22 cellular contexts compared by ENCODE assay signal in genomic region chr4:28787947-28788346, GRCh38.
DNase-seq lines count a peak whose midpoint lies in the region; ATAC-seq and TF ChIP-seq lines count a peak whose summit lies in the region.
"Had no signal": no experiment of that assay in that cellular context is flagged by ENCODE, and none has a peak within 500 bp of the region (broad histone marks: within the 10 kb centered on the region; RNA-seq: fewer than 3 reads in every experiment).

No MANE protein-coding gene starts in this region.

- POLR2A ChIA-PET in PC-3 (lab: Charles Lee; ENCODE audit: unreplicated experiment), result interaction anchor here (0.6 kb wide), 1 partner anchor 231 kb away, joined by 5 read pairs; no protein-coding TSS in a partner anchor

- H3K4me3 Mint-ChIP-seq in progenitor cell of endocrine pancreas (ENCODE audit: low read depth), result no peak overlapping the region
- H3K4me3 Mint-ChIP-seq: CD14-positive monocyte; CD4-positive, alpha-beta T cell; CD8-positive, alpha-beta memory T cell had no signal

- WGBS in smooth muscle cell (ENCODE audit: low lambda C conversion rate), result 81% methylated on average over 2 of the region's 2 CpGs

- H3K9me2 ChIP-seq in PC-3 (replicated peaks; ENCODE audit: low read length), result no peaks in the 10 kb centered on the region

- H4K20me1 ChIP-seq in KMS-11 (ENCODE audit: insufficient read depth) (no peaks in the 10 kb centered on the region), PC-3 (ENCODE audit: low read length) (no peaks in the 10 kb centered on the region), smooth muscle cell (ENCODE audit: low read depth) (no peaks in the 10 kb centered on the region)
- H4K20me1 ChIP-seq: BLaER1 treated with 17β-estradiol and CSF1 and Interleukin-3, amounts not matched to agents 10 nM and 100 nM had no signal

- H3K4me3 ChIP-seq in ACC112 (ENCODE audit: low read depth, low read length) (no peak overlapping the region), KMS-11 (IDR thresholded peaks at IDR 0.05; ENCODE audit: insufficient read depth, low read depth, low read length) (no peak overlapping the region), PC-3 (ENCODE audit: low read length) (no peak overlapping the region), smooth muscle cell (no peak overlapping the region)
- H3K4me3 ChIP-seq: BLaER1 treated with 17β-estradiol and CSF1 and Interleukin-3, amounts not matched to agents 10 nM and 100 nM; GM12878; HAP-1 had no signal

- no peaks in the 10 kb centered on the region for H3K4me1 ChIP-seq in ACC112 (ENCODE audit: control insufficient read depth, insufficient read depth, low read length, unreplicated experiment)
- H3K4me1 ChIP-seq in KMS-11 (ENCODE audit: low read depth, poor library complexity, severe bottlenecking), result peaks cover 13% of the 10 kb centered on the region
- H3K4me1 ChIP-seq in PC-3 (ENCODE audit: insufficient read depth, low read length), result no peaks in the 10 kb centered on the region
- no peaks in the 10 kb centered on the region for H3K4me1 ChIP-seq in smooth muscle cell (ENCODE audit: low read depth)
- H3K4me1 ChIP-seq: BE2C; BLaER1 treated with 17β-estradiol and CSF1 and Interleukin-3, amounts not matched to agents 10 nM and 100 nM had no signal

- no peaks in the 10 kb centered on the region for H3F3A ChIP-seq in PC-3 (ENCODE audit: low read length, unreplicated experiment)
- no peaks in the 10 kb centered on the region for H3F3A ChIP-seq in smooth muscle cell (ENCODE audit: low read depth)

- H3K9me3 ChIP-seq in PC-3 (ENCODE audit: low read length) (no peaks in the 10 kb centered on the region), smooth muscle cell (replicated peaks; ENCODE audit: low read depth) (no peaks in the 10 kb centered on the region)
- H3K9me3 ChIP-seq: BE2C; BLaER1 treated with 17β-estradiol and CSF1 and Interleukin-3, amounts not matched to agents 10 nM and 100 nM; HAP-1 had no signal

- H3K9me3 Mint-ChIP-seq in progenitor cell of endocrine pancreas (ENCODE audit: low read depth), result no peaks in the 10 kb centered on the region
- H3K9me3 Mint-ChIP-seq: CD14-positive monocyte had no signal

- H3K36me3 ChIP-seq in ACC112 (ENCODE audit: insufficient read depth, low read length) (no peaks in the 10 kb centered on the region), KMS-11 (ENCODE audit: insufficient read depth) (no peaks in the 10 kb centered on the region), PC-3 (ENCODE audit: low read depth, low read length) (no peaks in the 10 kb centered on the region), smooth muscle cell (ENCODE audit: low read depth) (no peaks in the 10 kb centered on the region)
- H3K36me3 ChIP-seq: BE2C; BLaER1 treated with 17β-estradiol and CSF1 and Interleukin-3, amounts not matched to agents 10 nM and 100 nM; HAP-1 had no signal

- DNase-seq in PC-3 (no peak), smooth muscle cell (lab: John Stamatoyannopoulos, UW; ENCODE audit: unreplicated experiment) (no peak), omental fat pad (ENCODE audit: low spot score) (no peak), progenitor cell of endocrine pancreas (ENCODE audit: low spot score, unreplicated experiment) (no peak)
- DNase-seq: ACHN; AML-193; BE2C; CD4-positive, alpha-beta T cell; CD8-positive, alpha-beta memory T cell; DMS 273 treated with DMSO at 0.1 percent for 48 hours; DMS79; EL; GDM1; GOT3 had no signal

- intact Hi-C loops in PC-3 (cut with micrococcal nuclease), result no loop called here

- no peak overlapping the region for H3K9ac ChIP-seq in KMS-11
- H3K9ac ChIP-seq in PC-3 (ENCODE audit: low read length), result no peak overlapping the region
- H3K9ac ChIP-seq in smooth muscle cell (ENCODE audit: low read depth), result no peak overlapping the region
- H3K9ac ChIP-seq: BLaER1 treated with 17β-estradiol and CSF1 and Interleukin-3, amounts not matched to agents 10 nM and 100 nM had no signal

- no peak for TF ChIP-seq CTCF in KMS-11 (conservative IDR thresholded peaks at IDR 0.05; ENCODE audit: low read depth, low read length)
- no peak for TF ChIP-seq CTCF in PC-3 (conservative IDR thresholded peaks at IDR 0.05; ENCODE audit: low read depth, low read length)
- no peak for TF ChIP-seq CTCF in smooth muscle cell (IDR thresholded peaks at IDR 0.05; ENCODE audit: borderline replicate concordance, insufficient read depth, poor library complexity, severe bottlenecking)
- no peak for TF ChIP-seq CTCF in omental fat pad (IDR thresholded peaks at IDR 0.05)
- no peak for TF ChIP-seq CTCF in progenitor cell of endocrine pancreas (IDR thresholded peaks at IDR 0.05; ENCODE audit: unreplicated experiment)

- H3K27me3 ChIP-seq in ACC112 (ENCODE audit: insufficient read depth, low read length) (no peaks in the 10 kb centered on the region), KMS-11 (ENCODE audit: insufficient read depth, low read depth) (no peaks in the 10 kb centered on the region), PC-3 (ENCODE audit: low read length) (no peaks in the 10 kb centered on the region), smooth muscle cell (ENCODE audit: low read depth) (no peaks in the 10 kb centered on the region)
- H3K27me3 ChIP-seq: BE2C; BLaER1 treated with 17β-estradiol and CSF1 and Interleukin-3, amounts not matched to agents 10 nM and 100 nM had no signal

- H3K79me2 ChIP-seq in ACC112 (ENCODE audit: control insufficient read depth, insufficient read depth, low read length, unreplicated experiment) (no peaks in the 10 kb centered on the region), KMS-11 (ENCODE audit: insufficient read depth, low read depth) (no peaks in the 10 kb centered on the region), PC-3 (ENCODE audit: low read length) (no peaks in the 10 kb centered on the region), smooth muscle cell (ENCODE audit: low read depth) (no peaks in the 10 kb centered on the region)

- no peaks in the 10 kb centered on the region for H3K27me3 Mint-ChIP-seq in progenitor cell of endocrine pancreas
- H3K27me3 Mint-ChIP-seq: CD4-positive, alpha-beta T cell; CD8-positive, alpha-beta memory T cell had no signal

- no peaks in the 10 kb centered on the region for H3K4me1 Mint-ChIP-seq in progenitor cell of endocrine pancreas (ENCODE audit: low read depth)
- H3K4me1 Mint-ChIP-seq: CD14-positive monocyte; CD8-positive, alpha-beta memory T cell had no signal

- BruUV-seq in PC-3 (replicated peaks; lab: Mats Ljungman, UMichigan), result no TSS peak

- ATAC-seq in PC-3, result no peak
- ATAC-seq in omental fat pad (ENCODE audit: low FRiP score), result no peak
- no peak for ATAC-seq in HG03342 (IDR thresholded peaks at IDR 0.05; ENCODE audit: unreplicated experiment)
- ATAC-seq: GM12878 had no signal

- no peaks in the 10 kb centered on the region for H3K36me3 Mint-ChIP-seq in progenitor cell of endocrine pancreas (ENCODE audit: insufficient read depth)
- H3K36me3 Mint-ChIP-seq: CD14-positive monocyte; CD8-positive, alpha-beta memory T cell had no signal

- H3K27ac ChIP-seq in ACC112 (ENCODE audit: low read depth, low read length), result no peak overlapping the region
- peak overlapping the region; percentile 49; the same call in 1 of the 2 replicates for H3K27ac ChIP-seq in KMS-11
- no peak overlapping the region for H3K27ac ChIP-seq in PC-3 (ENCODE audit: low read length)
- H3K27ac ChIP-seq in smooth muscle cell (ENCODE audit: low read depth), result no peak overlapping the region
- H3K27ac ChIP-seq: 22Rv1; BLaER1 treated with 17β-estradiol and CSF1 and Interleukin-3, amounts not matched to agents 10 nM and 100 nM had no signal

- H3K27ac Mint-ChIP-seq in progenitor cell of endocrine pancreas, result no peak overlapping the region
- H3K27ac Mint-ChIP-seq: CD14-positive monocyte; CD4-positive, alpha-beta T cell; CD8-positive, alpha-beta memory T cell had no signal

- H2AFZ ChIP-seq in ACC112 (ENCODE audit: low read length, unreplicated experiment), result peak overlapping the region; percentile 76
- H2AFZ ChIP-seq in KMS-11 (ENCODE audit: low read depth), result peak overlapping the region; percentile 8; the same call in 1 of the 2 replicates
- 0 out of 2 replicates have a peak overlapping the region, but pooled peaks have one; percentile 18 for H2AFZ ChIP-seq in PC-3 (ENCODE audit: low read length)
- peak overlapping the region; percentile 69 for H2AFZ ChIP-seq in smooth muscle cell (ENCODE audit: low read depth)

- H3K4me2 ChIP-seq in KMS-11 (peak overlapping the region; percentile 17), PC-3 (ENCODE audit: low read length) (no peak overlapping the region), smooth muscle cell (no peak overlapping the region)
- H3K4me2 ChIP-seq: BLaER1 treated with 17β-estradiol and CSF1 and Interleukin-3, amounts not matched to agents 10 nM and 100 nM had no signal

- CTCF ChIA-PET in PC-3 (lab: Charles Lee), result no interaction called here

Comparison
In these comparisons a context has a peak if more than half of its experiments do, and no peak if none do; other contexts are left out.
1. H2AFZ ChIP-seq: peak in every context shown above with its lines; median percentile 76 in ACC112; 69 in smooth muscle cell; 18 in PC-3; 8 in KMS-11.